ENCODE assay signal across 8 cellular contexts in the genomic region with DNA sequence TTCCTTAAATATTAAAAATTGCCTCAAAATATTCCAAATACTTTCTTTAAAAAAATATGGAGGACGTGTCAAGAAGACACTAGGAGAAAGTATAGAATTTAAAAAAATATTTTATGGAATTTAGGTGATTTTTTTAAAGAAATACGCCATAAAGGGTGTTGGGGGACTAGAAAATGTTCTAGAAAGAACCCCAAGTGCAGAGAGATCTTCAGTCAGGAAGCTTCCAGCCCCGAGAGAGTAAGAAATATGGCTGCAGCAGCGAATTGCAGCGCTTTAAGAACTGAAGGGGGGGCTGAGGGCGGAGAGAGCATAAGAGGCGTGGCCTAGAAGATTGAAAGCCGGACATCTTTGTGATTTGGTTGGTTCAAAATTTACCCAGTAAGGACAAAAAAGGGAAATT. TPM values are rescaled to one million over a fixed set of nuclear protein-coding genes. Genes with fewer than 3 reads are reported as not detected.
DNase-seq lines count a peak whose midpoint lies in the region; ATAC-seq and TF ChIP-seq lines count a peak whose summit lies in the region.
"Had no signal": no experiment of that assay in that cellular context is flagged by ENCODE, and none has a peak within 500 bp of the region (broad histone marks: within the 10 kb centered on the region; RNA-seq: fewer than 3 reads in every experiment).

A gene (minus strand): TSS at position 248 of the 400 bp plus-strand sequence.

- H3K27me3 ChIP-seq in gastroesophageal sphincter = no peaks in the 10 kb centered on the region

- TF ChIP-seq POLR2A in GM19193 (IDR thresholded peaks at IDR 0.05; ENCODE audit: extremely low read depth, insufficient read depth, insufficient read length) = peak; percentile 80
- TF ChIP-seq POLR2A in gastroesophageal sphincter (IDR thresholded peaks at IDR 0.05) = no peak

- peaks cover 0 to 3% (median 0%) of the 10 kb centered on the region in 3 donors for H3K4me1 ChIP-seq in gastroesophageal sphincter

- no peak within 1 kb of the TSS for H3K4me3 ChIP-seq in gastroesophageal sphincter

- peak; percentile 15 for ATAC-seq in gastroesophageal sphincter
- peak in 1 of 2 donors; percentile 20 for ATAC-seq in stimulated activated naive B cell treated with anti-CD40 and anti-IgM and Interleukin-4, amounts not matched to agents 10 μg/mL and 1 μg/mL and 100 μg/mL, for 72 hours (replicated peaks)

- peak; percentile 65 for DNase-seq in T follicular helper cell (ENCODE audit: low read depth)
- DNase-seq in stimulated activated naive B cell treated with anti-CD40 and anti-IgM and Interleukin-4, amounts not matched to agents 10 μg/mL and 1 μg/mL and 100 μg/mL, for 72 hours = peak; percentile 67
- no peak for DNase-seq in kidney glomerular epithelial cell (lab: John Stamatoyannopoulos, UW)
- no peak for DNase-seq in NK-92 (lab: John Stamatoyannopoulos, UW; ENCODE audit: unreplicated experiment)
- DNase-seq in NCI-H526 treated with DMSO at 0.1 percent for 48 hours (lab: John Stamatoyannopoulos, UW) = no peak
- DNase-seq: NCI-H187 treated with DMSO at 0.1 percent for 48 hours had no signal

- H3K27ac ChIP-seq in gastroesophageal sphincter = peak within 1 kb of the TSS in 2 of 4 donors; percentile 84 to 89

- no peak for TF ChIP-seq CTCF in gastroesophageal sphincter (IDR thresholded peaks at IDR 0.05)

- no peaks in the 10 kb centered on the region for H3K27me3 Mint-ChIP-seq in stimulated activated naive B cell treated with anti-CD40 and anti-IgM and Interleukin-4, amounts not matched to agents 10 μg/mL and 1 μg/mL and 100 μg/mL, for 72 hours

- WGBS in gastroesophageal sphincter (ENCODE audit: low coverage in 1 of 2), 2 donors = 45 to 89% methylated on average over 5 to 7 of the region's 8 CpGs

- H3K9me3 Mint-ChIP-seq in stimulated activated naive B cell treated with anti-CD40 and anti-IgM and Interleukin-4, amounts not matched to agents 10 μg/mL and 1 μg/mL and 100 μg/mL, for 72 hours = no peaks in the 10 kb centered on the region

- no peaks in the 10 kb centered on the region for H3K36me3 ChIP-seq in gastroesophageal sphincter

- H3K27ac Mint-ChIP-seq in stimulated activated naive B cell treated with anti-CD40 and anti-IgM and Interleukin-4, amounts not matched to agents 10 μg/mL and 1 μg/mL and 100 μg/mL, for 72 hours = peak within 1 kb of the TSS; percentile 91

- TF ChIP-seq EP300 in gastroesophageal sphincter (IDR thresholded peaks at IDR 0.05) = no peak

- H3K4me3 Mint-ChIP-seq in stimulated activated naive B cell treated with anti-CD40 and anti-IgM and Interleukin-4, amounts not matched to agents 10 μg/mL and 1 μg/mL and 100 μg/mL, for 72 hours = peak within 1 kb of the TSS in 1 of 2 donors; percentile 87

- no peaks in the 10 kb centered on the region for H3K9me3 ChIP-seq in gastroesophageal sphincter

- peaks cover 0 to 8% of the 10 kb centered on the region in 2 donors for H3K4me1 Mint-ChIP-seq in stimulated activated naive B cell treated with anti-CD40 and anti-IgM and Interleukin-4, amounts not matched to agents 10 μg/mL and 1 μg/mL and 100 μg/mL, for 72 hours

- peaks cover 0 to 13% of the 10 kb centered on the region in 2 donors for H3K36me3 Mint-ChIP-seq in stimulated activated naive B cell treated with anti-CD40 and anti-IgM and Interleukin-4, amounts not matched to agents 10 μg/mL and 1 μg/mL and 100 μg/mL, for 72 hours

RNA-seq across cellular contexts. Expression of the gene that starts here (rescaled TPM):
- total RNA-seq in gastroesophageal sphincter = 100 to 1,000 TPM in 1 of 4 donors, 10 to 100 TPM in 1, 1 to 10 TPM in 2; 1.2 to 103 (median 27.4) TPM

Comparison
In these comparisons a context has a peak if more than half of its experiments do, and no peak if none do; other contexts are left out.
1. DNase-seq: peak in T follicular helper cell (single experiment) and stimulated activated naive B cell treated with anti-CD40 and anti-IgM and Interleukin-4, amounts not matched to agents 10 μg/mL and 1 μg/mL and 100 μg/mL, for 72 hours (single experiment); none in kidney glomerular epithelial cell (single experiment), NK-92 (single experiment) and NCI-H526 treated with DMSO at 0.1 percent for 48 hours (single experiment).